In genomic region chr12:106149096-106149784, GRCh38 we compare ENCODE assay signal across 8 cellular contexts. TPM values are rescaled to one million over a fixed set of nuclear protein-coding genes. Genes with fewer than 3 reads are reported as not detected.
DNase-seq lines count a peak whose midpoint lies in the region; ATAC-seq and TF ChIP-seq lines count a peak whose summit lies in the region.

No MANE protein-coding gene starts in this region.

- no peaks in the 10 kb centered on the region for H3K9me3 ChIP-seq in DOHH2 (ENCODE audit: control insufficient read depth, insufficient read depth, low read length)

- no peaks in the 10 kb centered on the region for H3K36me3 Mint-ChIP-seq in neural crest cell (ENCODE audit: low read depth)

- DNase-seq in NAMALWA (ENCODE audit: low spot score) (peak; percentile 32), choroid plexus epithelial cell (ENCODE audit: low read depth) (peak; percentile 61), neural crest cell (ENCODE audit: low read depth, low spot score) (no peak), NCI-H1694 treated with DMSO at 0.1 percent for 48 hours (lab: John Stamatoyannopoulos, UW) (no peak)
- DNase-seq in stimulated activated CD4-positive, alpha-beta T cell treated with anti-CD3 and anti-CD28 coated beads, Interleukin-4, amount 100 ng/mL, for 4 hours: no peak
- DNase-seq in activated CD4-positive, alpha-beta T cell treated with anti-CD3 and anti-CD28 coated beads, Interleukin-2, amount 50 U/mL, for 1 hour: no peak

- H3K9me3 Mint-ChIP-seq in neural crest cell: peaks cover 3% of the 10 kb centered on the region

- peaks cover 27% of the 10 kb centered on the region for H3K4me1 Mint-ChIP-seq in neural crest cell

- H4K20me1 ChIP-seq in DOHH2 (ENCODE audit: control insufficient read depth, insufficient read depth, low read depth, low read length): peaks cover 2% of the 10 kb centered on the region; the same call in 1 of the 2 replicates

- no peak overlapping the region for H3K27ac Mint-ChIP-seq in neural crest cell (ENCODE audit: unreplicated experiment)

- H3K79me2 ChIP-seq in DOHH2 (ENCODE audit: control insufficient read depth, low read length): no peaks in the 10 kb centered on the region

- H3K4me2 ChIP-seq in DOHH2 (ENCODE audit: low read length): no peak overlapping the region

- H3K4me3 ChIP-seq in DOHH2 (ENCODE audit: low read length) (no peak overlapping the region), choroid plexus epithelial cell (ENCODE audit: low read depth, low read length) (no peak overlapping the region)

- peaks cover 6% of the 10 kb centered on the region for H3K27me3 ChIP-seq in DOHH2 (ENCODE audit: control insufficient read depth, low read length)

- no peaks in the 10 kb centered on the region for H3K4me1 ChIP-seq in DOHH2 (ENCODE audit: control insufficient read depth, low read length)

- no peaks in the 10 kb centered on the region for H3F3A ChIP-seq in DOHH2 (ENCODE audit: control insufficient read depth, insufficient read depth)

- no peak overlapping the region for H3K4me3 Mint-ChIP-seq in neural crest cell

- ATAC-seq in GM19328 (IDR thresholded peaks at IDR 0.05; ENCODE audit: unreplicated experiment): no peak

- no peaks in the 10 kb centered on the region for H3K27me3 Mint-ChIP-seq in neural crest cell (ENCODE audit: low read depth)

- H3K27ac ChIP-seq in DOHH2 (ENCODE audit: low read depth, low read length): no peak overlapping the region

- H3K9me2 ChIP-seq in DOHH2 (replicated peaks; ENCODE audit: control insufficient read depth, low read length): no peaks in the 10 kb centered on the region

- no peaks in the 10 kb centered on the region for H3K36me3 ChIP-seq in DOHH2 (ENCODE audit: control insufficient read depth, low read length)

- TF ChIP-seq CTCF in DOHH2 (IDR thresholded peaks at IDR 0.05; ENCODE audit: low read depth, low read length, poor library complexity, severe bottlenecking) (peak; percentile 72), choroid plexus epithelial cell (conservative IDR thresholded peaks at IDR 0.05; ENCODE audit: low read depth, low read length) (peak; percentile 85), neural crest cell (conservative IDR thresholded peaks at IDR 0.05) (peak; percentile 62)

RNA-seq across cellular contexts. Expression of gene NUAK1, which starts 10.5 kb away (rescaled TPM):
- total RNA-seq in neural crest cell: 35.3 and 35.6 TPM in 2 replicates

Comparison
In these comparisons a context has a peak if more than half of its experiments do, and no peak if none do; other contexts are left out.
1. DNase-seq: peak in NAMALWA (single experiment) and choroid plexus epithelial cell (single experiment); none in neural crest cell (single experiment), NCI-H1694 treated with DMSO at 0.1 percent for 48 hours (single experiment), stimulated activated CD4-positive, alpha-beta T cell treated with anti-CD3 and anti-CD28 coated beads, Interleukin-4, amount 100 ng/mL, for 4 hours (0 of 2) and activated CD4-positive, alpha-beta T cell treated with anti-CD3 and anti-CD28 coated beads, Interleukin-2, amount 50 U/mL, for 1 hour (single experiment).
2. Peak in every context shown above with its lines, with median percentiles within 50 percentile points of each other: CTCF ChIP-seq.